14 cellular contexts compared by ENCODE assay signal in genomic region chr10:14585287-14586193, GRCh38.
DNase-seq lines count a peak whose midpoint lies in the region; ATAC-seq, FAIRE-seq and TF ChIP-seq lines count a peak whose summit lies in the region.
"Had no signal": no experiment of that assay in that cellular context is flagged by ENCODE, and none has a peak within 500 bp of the region (broad histone marks: within the 10 kb centered on the region; RNA-seq: fewer than 3 reads in every experiment).

No MANE protein-coding gene starts in this region.

- TF ChIP-seq RAD21 in H1 (IDR thresholded peaks at IDR 0.05 in 1 of 2, conservative IDR thresholded peaks at IDR 0.05 in 1 of 2; ENCODE audit: low read depth in 2 of 2, low read length in 2 of 2), result no peak

- peak overlapping the region; percentile 57 for H3K4me3 Mint-ChIP-seq in T-helper 1 cell treated with Interleukin-12 subunit alpha and Interleukin-12 subunit beta and Interleukin-4 antibody, amounts not matched to agents 30 μg/mL and 1 μg/mL, for 36 hours
- H3K4me3 Mint-ChIP-seq in stimulated activated effector memory CD8-positive, alpha-beta T cell treated with anti-CD3 and anti-CD28 coated beads, Interleukin-12 subunit alpha, Interleukin-12 subunit beta, amount 100 ng/mL, for 72 hours, result peak overlapping the region; percentile 70

- peak overlapping the region; percentile 14; the same call in 1 of the 2 replicates for H2AK5ac ChIP-seq in H1 (ENCODE audit: low read depth, low read length)

- H3K27me3 ChIP-seq in Peyer's patch, result no peaks in the 10 kb centered on the region
- H3K27me3 ChIP-seq in H1 (replicated peaks in 1 of 4; ENCODE audit: control insufficient read depth in 3 of 4, extremely low read depth in 1 of 4, insufficient read depth in 3 of 4, low read length in 3 of 4), result no peaks in the 10 kb centered on the region
- no peaks in the 10 kb centered on the region for H3K27me3 ChIP-seq in small intestine (ENCODE audit: control insufficient read depth in 2 of 2, insufficient read depth in 2 of 2, low read length in 2 of 2)
- H3K27me3 ChIP-seq: colonic mucosa had no signal

- no peak overlapping the region for H4K8ac ChIP-seq in H1 (ENCODE audit: extremely low read depth, insufficient read depth, low read length)

- H3K14ac ChIP-seq in H1 (ENCODE audit: insufficient read length), result no peak overlapping the region

- DNase-seq in T-helper 1 cell, result no peak
- DNase-seq in Peyer's patch, result no peak
- no peak for DNase-seq in H1 (ENCODE audit: low read depth in 1 of 2, low spot score in 2 of 2)
- DNase-seq in stimulated activated effector memory CD8-positive, alpha-beta T cell treated with anti-CD3 and anti-CD28 coated beads, Interleukin-12 subunit alpha, Interleukin-12 subunit beta, amount 100 ng/mL, for 72 hours (ENCODE audit: low spot score in 2 of 2), result no peak
- no peak for DNase-seq in SHP77 (lab: John Stamatoyannopoulos, UW)
- no peak for DNase-seq in small intestine
- no peak for DNase-seq in D341Med (ENCODE audit: low spot score)
- DNase-seq: colonic mucosa, NCI-H226, SK-N-SH had no signal

- TF ChIP-seq POLR2A in Peyer's patch (IDR thresholded peaks at IDR 0.05), result no peak
- no peak for TF ChIP-seq POLR2A in H1 (IDR thresholded peaks at IDR 0.05; ENCODE audit: control extremely low read depth in 1 of 2, low read depth in 2 of 2, low read length in 2 of 2)

- 67% methylated on average over 15 of the region's 15 CpGs; no CpG with 5 or more reads in 1 of the 2 experiments for WGBS in H1 (ENCODE audit: extremely low coverage in 1 of 2, insufficient coverage in 1 of 2, insufficient read length in 1 of 2, insufficient replicate concordance in 2 of 2, low coverage in 1 of 2, low lambda C conversion rate in 2 of 2, missing lambda C conversion rate in 1 of 2), 2 experiments
- 65 to 77% (median 76%) methylated on average over 15 of the region's 15 CpGs for WGBS in small intestine, 3 donors

- H3K27ac ChIP-seq in Peyer's patch (peak overlapping the region in 3 of 4 donors; percentile 3 to 71 (median 31)), H1 (ENCODE audit: low read depth, low read length) (no peak overlapping the region; the same call in 1 of the 2 replicates), small intestine (ENCODE audit: low read depth in 1 of 2, low read length in 1 of 2) (peak overlapping the region in 1 of 2 donors; percentile 60)
- H3K27ac ChIP-seq: colonic mucosa, thoracic aorta had no signal

- H2BK12ac ChIP-seq in H1 (ENCODE audit: low read depth, low read length), result no peak overlapping the region; the same call in 1 of the 2 replicates

- no peaks in the 10 kb centered on the region; the same call in 1 of the 2 replicates for H3K23me2 ChIP-seq in H1 (ENCODE audit: low read depth, low read length)

- H2BK120ac ChIP-seq in H1 (replicated peaks; ENCODE audit: low read depth, low read length), result no peak overlapping the region

- H4K91ac ChIP-seq in H1 (replicated peaks; ENCODE audit: insufficient read length, low read length), result no peak overlapping the region

- H3K56ac ChIP-seq in H1 (replicated peaks; ENCODE audit: insufficient read length, low read depth, low read length), result no peak overlapping the region

- H3K23ac ChIP-seq in H1 (ENCODE audit: insufficient read length), result no peak overlapping the region

- CTCF ChIA-PET in H1 (lab: Charles Lee; ENCODE audit: partially characterized antibody), result interaction anchor here (0.5 kb wide), 1 partner anchor 14 kb away, joined by 3 read pairs; no protein-coding TSS in a partner anchor

- POLR2A ChIA-PET in H1 (lab: Charles Lee; ENCODE audit: partially characterized antibody), result interaction anchor here (0.9 to 1.5 kb wide), 2 partner anchors 10 to 15 kb away, joined by 3 read pairs; no protein-coding TSS in a partner anchor

- H3K9me3 ChIP-seq in Peyer's patch, result no peaks in the 10 kb centered on the region
- H3K9me3 ChIP-seq in H1 (ENCODE audit: insufficient read depth in 2 of 2, low read depth in 1 of 2, low read length in 1 of 2), result no peaks in the 10 kb centered on the region
- H3K9me3 ChIP-seq in small intestine (ENCODE audit: control insufficient read depth, low read depth), result no peaks in the 10 kb centered on the region
- H3K9me3 ChIP-seq: colonic mucosa, SK-N-SH, thoracic aorta had no signal

- no peak overlapping the region for H2BK20ac ChIP-seq in H1 (ENCODE audit: low read length)

- H2BK5ac ChIP-seq in H1 (ENCODE audit: low read depth, low read length), result no peak overlapping the region; the same call in 1 of the 2 replicates

- H3K4me1 ChIP-seq in Peyer's patch, result peaks cover 2 to 47% (median 31%) of the 10 kb centered on the region in 4 donors
- peaks cover 2 to 13% (median 10%) of the 10 kb centered on the region in 4 experiments; a peak in 6 of 7 replicates for H3K4me1 ChIP-seq in H1 (replicated peaks in 1 of 4; ENCODE audit: control insufficient read depth in 3 of 4, insufficient read depth in 4 of 4, low read length in 3 of 4)
- H3K4me1 ChIP-seq in small intestine (ENCODE audit: control insufficient read depth in 2 of 2, insufficient read depth in 1 of 2, low read depth in 1 of 2, low read length in 1 of 2), result peaks cover 8 to 32% of the 10 kb centered on the region in 2 donors

- H4K20me1 ChIP-seq in H1 (replicated peaks in 1 of 2; ENCODE audit: control insufficient read depth in 1 of 2, insufficient read depth in 2 of 2, low read length in 2 of 2), result no peaks in the 10 kb centered on the region

- no peak overlapping the region for H2AFZ ChIP-seq in H1 (ENCODE audit: low read length)

- H4K5ac ChIP-seq in H1 (ENCODE audit: insufficient read length, low read depth, low read length), result no peak overlapping the region

- no peak overlapping the region; the same call in 1 of the 2 replicates for H3K18ac ChIP-seq in H1 (ENCODE audit: extremely low read depth, low read length)

- H3K4me2 ChIP-seq in H1 (ENCODE audit: insufficient read depth in 1 of 2, low read depth in 2 of 2, low read length in 2 of 2), result peak overlapping the region; percentile 26 to 45; a peak in 2 of 4 replicates
- H3K4me2 ChIP-seq: SK-N-SH had no signal

- H3K79me2 ChIP-seq in H1 (ENCODE audit: control insufficient read depth in 1 of 2, insufficient read depth in 2 of 2, low read length in 2 of 2), result peaks cover 0 to 39% of the 10 kb centered on the region in 2 experiments; a peak in 3 of 4 replicates

- H3K4me1 Mint-ChIP-seq in T-helper 1 cell treated with Interleukin-12 subunit alpha and Interleukin-12 subunit beta and Interleukin-4 antibody, amounts not matched to agents 30 μg/mL and 1 μg/mL, for 36 hours (ENCODE audit: low read depth), result peaks cover 80% of the 10 kb centered on the region
- peaks cover 91% of the 10 kb centered on the region for H3K4me1 Mint-ChIP-seq in stimulated activated effector memory CD8-positive, alpha-beta T cell treated with anti-CD3 and anti-CD28 coated beads, Interleukin-12 subunit alpha, Interleukin-12 subunit beta, amount 100 ng/mL, for 72 hours

- TF ChIP-seq CTCF in Peyer's patch (IDR thresholded peaks at IDR 0.05) (no peak), H1 (IDR thresholded peaks at IDR 0.05; ENCODE audit: control extremely low read depth in 1 of 3, insufficient read depth in 1 of 3, low read depth in 1 of 3, low read length in 3 of 3) (no peak)

- FAIRE-seq in H1 (lab: Jason Lieb, UNC) (no peak), small intestine (lab: Jason Lieb, UNC) (no peak)
- FAIRE-seq: A204.1, HTR-8/SVneo had no signal

- H3K9me3 Mint-ChIP-seq in T-helper 1 cell treated with Interleukin-12 subunit alpha and Interleukin-12 subunit beta and Interleukin-4 antibody, amounts not matched to agents 30 μg/mL and 1 μg/mL, for 36 hours, result no peaks in the 10 kb centered on the region
- no peaks in the 10 kb centered on the region for H3K9me3 Mint-ChIP-seq in stimulated activated effector memory CD8-positive, alpha-beta T cell treated with anti-CD3 and anti-CD28 coated beads, Interleukin-12 subunit alpha, Interleukin-12 subunit beta, amount 100 ng/mL, for 72 hours

- TF ChIP-seq EP300 in H1 (IDR thresholded peaks at IDR 0.05; ENCODE audit: borderline replicate concordance in 1 of 2, low read depth in 2 of 2, low read length in 2 of 2), result no peak

- H3K27me3 Mint-ChIP-seq in T-helper 1 cell treated with Interleukin-12 subunit alpha and Interleukin-12 subunit beta and Interleukin-4 antibody, amounts not matched to agents 30 μg/mL and 1 μg/mL, for 36 hours (ENCODE audit: low read depth), result no peaks in the 10 kb centered on the region

- H3K9ac ChIP-seq in H1 (replicated peaks in 1 of 4; ENCODE audit: extremely low read depth in 1 of 4, low read depth in 3 of 4, low read length in 3 of 4), result no peak overlapping the region
- H3K9ac ChIP-seq: SK-N-SH had no signal

- H3K27ac Mint-ChIP-seq in T-helper 1 cell treated with Interleukin-12 subunit alpha and Interleukin-12 subunit beta and Interleukin-4 antibody, amounts not matched to agents 30 μg/mL and 1 μg/mL, for 36 hours, result peak overlapping the region; percentile 98
- H3K27ac Mint-ChIP-seq in stimulated activated effector memory CD8-positive, alpha-beta T cell treated with anti-CD3 and anti-CD28 coated beads, Interleukin-12 subunit alpha, Interleukin-12 subunit beta, amount 100 ng/mL, for 72 hours, result peak overlapping the region; percentile 95

- H3K4me3 ChIP-seq in Peyer's patch, result no peak overlapping the region
- no peak overlapping the region for H3K4me3 ChIP-seq in H1 (ENCODE audit: extremely low read depth in 1 of 4, insufficient read depth in 2 of 4, low read depth in 3 of 4, low read length in 4 of 4)
- no peak overlapping the region for H3K4me3 ChIP-seq in small intestine (ENCODE audit: low read depth in 1 of 2, low read length in 2 of 2)
- H3K4me3 ChIP-seq: colonic mucosa, thoracic aorta had no signal

- no peaks in the 10 kb centered on the region for H3K36me3 ChIP-seq in Peyer's patch
- H3K36me3 ChIP-seq in H1 (ENCODE audit: control insufficient read depth in 2 of 4, insufficient read depth in 4 of 4, low read length in 3 of 4), result no peaks in the 10 kb centered on the region
- no peaks in the 10 kb centered on the region for H3K36me3 ChIP-seq in small intestine (ENCODE audit: control insufficient read depth in 2 of 2, insufficient read depth in 2 of 2, low read length in 2 of 2)
- H3K36me3 ChIP-seq: colonic mucosa, thoracic aorta had no signal

- ATAC-seq in stimulated activated effector memory CD8-positive, alpha-beta T cell treated with anti-CD3 and anti-CD28 coated beads, Interleukin-12 subunit alpha, Interleukin-12 subunit beta, amount 100 ng/mL, for 72 hours, result no peak

- H3K4ac ChIP-seq in H1 (replicated peaks; ENCODE audit: insufficient read length, low read depth, low read length), result no peak overlapping the region

- no peak overlapping the region for H2BK15ac ChIP-seq in H1 (ENCODE audit: low read length)

- H3K36me3 Mint-ChIP-seq in T-helper 1 cell treated with Interleukin-12 subunit alpha and Interleukin-12 subunit beta and Interleukin-4 antibody, amounts not matched to agents 30 μg/mL and 1 μg/mL, for 36 hours (ENCODE audit: low read depth), result peaks cover 35% of the 10 kb centered on the region
- H3K36me3 Mint-ChIP-seq in stimulated activated effector memory CD8-positive, alpha-beta T cell treated with anti-CD3 and anti-CD28 coated beads, Interleukin-12 subunit alpha, Interleukin-12 subunit beta, amount 100 ng/mL, for 72 hours, result peaks cover 89% of the 10 kb centered on the region

- H3K79me1 ChIP-seq in H1 (ENCODE audit: low read depth, low read length), result peaks cover 7% of the 10 kb centered on the region

TF ChIP-seq in H1, 55 proteins besides CTCF, POLR2A, EP300 and RAD21 (continues in another document):
- TF ChIP-seq ASH2L (IDR thresholded peaks at IDR 0.05; ENCODE audit: low read length), result no peak
- no peak for TF ChIP-seq CREB1 (IDR thresholded peaks at IDR 0.05)
- no peak for TF ChIP-seq HDAC6 (IDR thresholded peaks at IDR 0.05; ENCODE audit: low read depth, low read length)
